Comparison of ENCODE assay signal across 8 cellular contexts in genomic region chr6:95091823-95092436, GRCh38.
DNase-seq lines count a peak whose midpoint lies in the region; ATAC-seq and TF ChIP-seq lines count a peak whose summit lies in the region.

No MANE protein-coding gene starts in this region.

- H3K4me3 Mint-ChIP-seq in brain (no peak overlapping the region), T-helper 17 cell (no peak overlapping the region)
- no peak overlapping the region for H3K4me3 Mint-ChIP-seq in T-helper 2 cell treated with Interferon-gamma antibody and Interleukin-4, amounts not matched to agents 5 μg/mL and 100 μg/mL, for 36 hours

- H3K27me3 Mint-ChIP-seq in brain (no peaks in the 10 kb centered on the region), T-helper 17 cell (peaks cover 8% of the 10 kb centered on the region)
- H3K27me3 Mint-ChIP-seq in T-helper 2 cell treated with Interferon-gamma antibody and Interleukin-4, amounts not matched to agents 5 μg/mL and 100 μg/mL, for 36 hours (ENCODE audit: low read depth), result no peaks in the 10 kb centered on the region

- DNase-seq in DMS 273 treated with DMSO at 0.1 percent for 48 hours (lab: John Stamatoyannopoulos, UW), result peak; percentile 47
- DNase-seq in NCI-H524 (lab: John Stamatoyannopoulos, UW), result peak; percentile 31 to 68
- DNase-seq in lower lobe of right lung, result no peak
- no peak for DNase-seq in T-helper 17 cell
- DNase-seq in T-helper 2 cell treated with Interferon-gamma antibody and Interleukin-4, amounts not matched to agents 5 μg/mL and 100 μg/mL, for 36 hours (ENCODE audit: low spot score), result no peak

- peak; percentile 76 to 78 for TF ChIP-seq CTCF in brain (conservative IDR thresholded peaks at IDR 0.05)
- TF ChIP-seq CTCF in lower lobe of right lung (IDR thresholded peaks at IDR 0.05), result peak; percentile 48

- peaks cover 25% of the 10 kb centered on the region for H3K4me1 Mint-ChIP-seq in brain
- H3K4me1 Mint-ChIP-seq in T-helper 17 cell, result no peaks in the 10 kb centered on the region
- H3K4me1 Mint-ChIP-seq in T-helper 2 cell treated with Interferon-gamma antibody and Interleukin-4, amounts not matched to agents 5 μg/mL and 100 μg/mL, for 36 hours (ENCODE audit: low read depth), result no peaks in the 10 kb centered on the region

- H3K4me1 ChIP-seq in lower lobe of right lung, result no peaks in the 10 kb centered on the region

- intact Hi-C loops in lower lobe of right lung (cut with DNase I), result no loop called here

- H3K27ac Mint-ChIP-seq in brain (no peak overlapping the region), T-helper 17 cell (no peak overlapping the region)
- no peak overlapping the region for H3K27ac Mint-ChIP-seq in T-helper 2 cell treated with Interferon-gamma antibody and Interleukin-4, amounts not matched to agents 5 μg/mL and 100 μg/mL, for 36 hours

- H3K4me3 ChIP-seq in lower lobe of right lung, result no peak overlapping the region

- no peak overlapping the region for H3K27ac ChIP-seq in lower lobe of right lung

- ATAC-seq in GM19452 (IDR thresholded peaks at IDR 0.05; ENCODE audit: unreplicated experiment) (peak; percentile 82), HG03442 (IDR thresholded peaks at IDR 0.05; ENCODE audit: unreplicated experiment) (peak; percentile 88), lower lobe of right lung (peak in 1 of 2 donors; percentile 62), T-helper 17 cell (no peak)

- no peaks in the 10 kb centered on the region for H3K36me3 ChIP-seq in lower lobe of right lung

- no peaks in the 10 kb centered on the region for H3K27me3 ChIP-seq in lower lobe of right lung (ENCODE audit: low read depth)

- no peaks in the 10 kb centered on the region for H3K9me3 Mint-ChIP-seq in brain
- no peaks in the 10 kb centered on the region for H3K9me3 Mint-ChIP-seq in T-helper 2 cell treated with Interferon-gamma antibody and Interleukin-4, amounts not matched to agents 5 μg/mL and 100 μg/mL, for 36 hours

- H3K9me3 ChIP-seq in lower lobe of right lung, result no peaks in the 10 kb centered on the region
- no peaks in the 10 kb centered on the region for H3K9me3 ChIP-seq in T-helper 17 cell (ENCODE audit: control insufficient read depth, low read length, poor library complexity, severe bottlenecking)

- no peaks in the 10 kb centered on the region for H3K36me3 Mint-ChIP-seq in brain
- H3K36me3 Mint-ChIP-seq in T-helper 17 cell (ENCODE audit: low read depth), result no peaks in the 10 kb centered on the region
- H3K36me3 Mint-ChIP-seq in T-helper 2 cell treated with Interferon-gamma antibody and Interleukin-4, amounts not matched to agents 5 μg/mL and 100 μg/mL, for 36 hours (ENCODE audit: low read depth), result no peaks in the 10 kb centered on the region

Comparison
In these comparisons a context has a peak if more than half of its experiments do, and no peak if none do; other contexts are left out.
1. DNase-seq: peak in DMS 273 treated with DMSO at 0.1 percent for 48 hours (single experiment) and NCI-H524 (2 of 2); none in lower lobe of right lung (single experiment), T-helper 17 cell (0 of 3) and T-helper 2 cell treated with Interferon-gamma antibody and Interleukin-4, amounts not matched to agents 5 μg/mL and 100 μg/mL, for 36 hours (single experiment).